In the genomic region with DNA sequence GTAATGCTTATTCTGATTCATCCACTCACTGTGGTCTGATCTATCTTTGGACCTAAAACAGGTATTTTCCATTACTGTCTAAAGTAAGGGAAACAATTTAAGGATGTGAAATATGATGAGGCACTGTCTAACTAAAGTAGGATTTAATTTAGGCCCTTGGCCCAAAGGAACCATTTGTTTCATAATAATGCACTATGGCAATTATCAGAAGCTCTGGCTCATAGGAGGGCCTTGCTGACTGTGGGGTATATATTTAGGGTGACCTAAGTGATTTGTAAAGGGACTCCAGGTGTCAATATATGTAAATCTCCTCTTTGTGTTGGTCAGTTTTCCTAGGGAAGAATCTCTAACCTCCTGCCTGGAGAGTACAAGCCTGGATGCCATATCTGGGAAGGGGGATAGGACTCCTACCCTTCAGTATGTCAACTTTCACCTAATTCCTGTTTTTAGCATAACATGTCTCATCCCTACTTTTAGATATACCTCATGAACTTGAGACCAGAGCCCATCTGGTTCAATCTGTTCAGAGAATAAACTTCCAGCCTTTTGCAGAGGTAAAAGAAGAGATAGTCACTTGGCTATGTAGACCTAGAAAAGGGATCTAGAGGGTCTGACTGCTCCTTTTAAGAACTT, we compare ENCODE assay signal across 33 cellular contexts.
"Had no signal": no experiment of that assay in that cellular context is flagged by ENCODE, and none has a peak within 500 bp of the region (broad histone marks: within the 10 kb centered on the region; RNA-seq: fewer than 3 reads in every experiment).

No MANE protein-coding gene starts in this region.

- DNase-seq: activated B cell treated with CpG ODN at 0.5 μM for 24 hours; activated CD4-positive, alpha-beta T cell treated with anti-CD3 and anti-CD28 coated beads for 48 hours; activated CD4-positive, alpha-beta T cell treated with anti-CD3 and anti-CD28 coated beads, Interleukin-2, amount 50 U/mL, for 1 hour; activated CD4-positive, alpha-beta T cell treated with anti-CD3 and anti-CD28 coated beads, Interleukin-2, amount 50 U/mL, for 48 hours; activated CD8-positive, alpha-beta memory T cell treated with anti-CD3 and anti-CD28 coated beads for 24 hours; activated CD8-positive, alpha-beta T cell treated with anti-CD3 and anti-CD28 coated beads for 36 hours; activated effector memory CD4-positive, alpha-beta T cell treated with Interleukin-2 at 50 U/mL for 16 hours; activated gamma-delta T cell treated with Interleukin-2 at 50 U/mL for 16 hours; activated naive CD4-positive, alpha-beta T cell treated with anti-CD3 and anti-CD28 coated beads, Interleukin-2, amount 50 U/mL, for 16 hours; activated naive CD4-positive, alpha-beta T cell treated with Interleukin-2 at 50 U/mL for 16 hours; activated T-cell treated with anti-CD3 and anti-CD28 coated beads, Interleukin-2, amount 50 U/mL, for 4 hours; amniotic stem cell; anterior cingulate cortex; brain microvascular endothelial cell; caudate nucleus; cortex of kidney; dermis blood vessel endothelial cell; effector CD4-positive, alpha-beta T cell; effector memory CD8-positive, alpha-beta T cell; erythroblast; foreskin keratinocyte; gastrocnemius medialis; glutamatergic neuron; T-helper 1 cell; T-helper 17 cell; T1000; WERI-Rb-1 had no signal

- H3K4me3 ChIP-seq: esophagus muscularis mucosa, gastrocnemius medialis had no signal

- FAIRE-seq: astrocyte, bronchial epithelial cell, colon had no signal

- H3K27me3 ChIP-seq: brain microvascular endothelial cell, esophagus muscularis mucosa, foreskin keratinocyte, gastrocnemius medialis had no signal

- H3K4me1 ChIP-seq: esophagus muscularis mucosa, foreskin keratinocyte had no signal

- ATAC-seq: activated CD4-positive, CD25-positive, alpha-beta regulatory T cell treated with anti-CD3 and anti-CD28 coated beads, Interleukin-2, amount 50 U/mL, for 24 hours; activated CD8-positive, alpha-beta T cell treated with anti-CD3 and anti-CD28 coated beads for 36 hours; activated T-cell treated with anti-CD3 and anti-CD28 coated beads, Interleukin-2, amount 50 U/mL, for 4 hours; activated T-helper 17 cell treated with anti-CD3 and anti-CD28 coated beads, Interleukin-2, amount 50 U/mL, for 72 hours; effector memory CD8-positive, alpha-beta T cell; foreskin keratinocyte; gastrocnemius medialis; T-helper 17 cell had no signal

- H3K27ac ChIP-seq: brain microvascular endothelial cell, esophagus muscularis mucosa, foreskin keratinocyte, WERI-Rb-1 had no signal

- H3K9me3 ChIP-seq: esophagus muscularis mucosa, gastrocnemius medialis had no signal
